8 cellular contexts compared by ENCODE assay signal in the genomic region with DNA sequence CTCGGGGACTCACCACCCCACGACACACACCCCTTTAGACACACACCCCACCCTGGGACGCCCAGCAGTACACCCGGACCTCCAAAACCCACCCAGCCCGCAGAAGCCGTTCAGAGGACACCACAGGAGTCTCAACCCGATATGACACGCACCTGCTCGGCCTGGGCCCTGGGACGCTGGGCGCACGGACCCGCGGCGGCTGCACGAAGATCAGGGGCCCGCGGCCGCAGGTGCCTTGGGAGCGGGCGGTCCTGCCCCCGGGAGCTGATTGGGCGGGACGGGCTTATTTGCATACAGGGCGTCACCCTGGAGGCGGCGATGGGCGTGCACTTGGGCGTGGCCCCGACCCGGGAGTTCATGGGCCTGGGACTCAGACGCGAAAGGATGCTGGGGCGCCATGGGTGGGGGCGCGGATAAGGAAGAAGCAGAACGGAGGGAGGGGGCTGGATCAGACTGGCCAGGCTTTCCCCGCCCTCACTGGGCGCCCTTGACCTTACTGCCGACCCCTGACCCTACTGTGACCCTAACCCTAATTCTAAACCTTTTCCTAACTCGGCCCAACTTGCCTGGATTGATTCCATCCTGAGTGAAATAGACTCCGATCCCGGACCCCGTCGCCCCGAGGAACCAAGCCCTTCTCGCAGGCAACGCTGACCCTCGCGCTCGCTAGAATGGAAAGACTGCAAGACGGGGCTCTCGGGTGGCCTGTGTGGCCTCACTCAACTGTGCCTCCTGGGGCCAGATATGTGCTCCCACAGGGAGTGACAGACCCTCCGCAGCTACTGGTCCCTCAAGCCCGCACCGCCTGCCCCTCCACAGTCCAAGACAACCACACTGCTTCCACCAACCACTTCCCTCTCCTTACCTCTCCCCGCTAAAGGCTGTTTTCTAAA. TPM values are rescaled to one million over a fixed set of nuclear protein-coding genes. Genes with fewer than 3 reads are reported as not detected.
A peak's percentile ranks its signal among the peaks of the same experiment; 100 is the strongest.
DNase-seq lines count a peak whose midpoint lies in the region; ATAC-seq and TF ChIP-seq lines count a peak whose summit lies in the region.

TSS of gene MEF2B (minus strand) at position 211 of the 893 bp plus-strand sequence. CDS start 19,528 bp downstream, outside the sequence.

- peaks cover 6% of the 10 kb centered on the region for H3K4me1 Mint-ChIP-seq in endothelial cell (ENCODE audit: unreplicated experiment)

- DNase-seq in NCI-H187 (lab: John Stamatoyannopoulos, UW) (peak; percentile 18 to 34), NCI-H187 treated with DMSO at 0.1 percent for 48 hours (lab: John Stamatoyannopoulos, UW) (no peak), NCI-H524 treated with DMSO at 0.1 percent for 48 hours (lab: John Stamatoyannopoulos, UW) (peak; percentile 39), endothelial cell (ENCODE audit: low spot score) (peak; percentile 78), midbrain (lab: John Stamatoyannopoulos, UW) (peak; percentile 9)
- peak; percentile 47 to 67 (median 55) for DNase-seq in activated CD8-positive, alpha-beta memory T cell treated with anti-CD3 and anti-CD28 coated beads for 48 hours (ENCODE audit: low read depth in 2 of 3, low spot score in 2 of 3)
- peak; percentile 43 to 47 for DNase-seq in stimulated activated CD8-positive, alpha-beta memory T cell treated with anti-CD3 and anti-CD28 coated beads, Interleukin-4, amount 100 ng/mL, for 4 hours (ENCODE audit: low read depth in 2 of 2, low spot score in 1 of 2)

- ATAC-seq in HG03066 (IDR thresholded peaks at IDR 0.05; ENCODE audit: low read depth, unreplicated experiment) = peak; percentile 77

- H3K9me3 Mint-ChIP-seq in endothelial cell (ENCODE audit: unreplicated experiment) = no peaks in the 10 kb centered on the region

- H3K27me3 Mint-ChIP-seq in endothelial cell (ENCODE audit: unreplicated experiment) = peaks cover 8% of the 10 kb centered on the region

- H3K4me3 Mint-ChIP-seq in endothelial cell (ENCODE audit: unreplicated experiment) = no peak within 1 kb of the TSS

- H3K27ac Mint-ChIP-seq in endothelial cell (ENCODE audit: unreplicated experiment) = peak within 1 kb of the TSS; percentile 7

- no peak for TF ChIP-seq CTCF in endothelial cell (IDR thresholded peaks at IDR 0.05; ENCODE audit: unreplicated experiment)

- H3K36me3 Mint-ChIP-seq in endothelial cell (ENCODE audit: low read depth, unreplicated experiment) = no peaks in the 10 kb centered on the region

RNA-seq across cellular contexts. Expression of gene MEF2B, which starts in this region (rescaled TPM):
- total RNA-seq in endothelial cell (ENCODE audit: unreplicated experiment) = 0.97 TPM

Comparison
In these comparisons a context has a peak if more than half of its experiments do, and no peak if none do; other contexts are left out.
1. Peak in DNase-seq in endothelial cell; RNA of the gene not detected or under 1 TPM.